In the genomic region with DNA sequence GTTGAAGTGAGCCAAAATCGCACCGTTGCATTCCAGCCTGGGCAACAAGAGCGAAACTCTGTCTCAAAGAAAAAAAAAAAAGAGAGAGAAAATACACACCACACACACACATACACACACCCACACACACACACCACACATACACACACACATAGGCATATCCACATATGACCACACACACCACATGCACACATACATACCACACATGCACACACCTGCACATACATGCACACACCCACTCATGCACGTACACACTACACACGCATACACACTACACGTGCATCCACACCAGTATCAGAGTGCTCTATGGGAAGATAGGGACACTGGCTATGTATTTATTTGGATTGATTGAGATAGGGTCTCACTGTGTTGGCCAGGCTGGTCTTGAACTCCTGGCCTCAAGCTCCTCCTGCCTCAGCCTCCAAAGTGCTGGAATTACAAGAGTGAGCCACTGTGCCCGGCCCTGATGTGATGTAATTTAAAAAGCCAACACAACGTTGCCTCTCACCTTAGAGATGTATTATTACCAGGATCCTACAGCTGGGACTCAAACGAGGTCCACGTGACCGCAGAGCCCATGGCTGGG, we compare ENCODE assay signal across 3 cellular contexts.
TF ChIP-seq lines count a peak whose summit lies in the region.

No MANE protein-coding gene starts in this region.

TF ChIP-seq in GM12891, 5 proteins besides CTCF, POLR2A, EP300 and RAD21:
- TF ChIP-seq POLR2AphosphoS5 (IDR thresholded peaks at IDR 0.05; ENCODE audit: low read depth, low read length) (no peak), SPI1 (IDR thresholded peaks at IDR 0.05; ENCODE audit: low read depth, low read length) (no peak), PAX5 (IDR thresholded peaks at IDR 0.05; ENCODE audit: insufficient read depth, low read length, severe bottlenecking) (no peak), POU2F2 (IDR thresholded peaks at IDR 0.05; ENCODE audit: low read depth, low read length) (no peak), TAF1 (IDR thresholded peaks at IDR 0.05; ENCODE audit: low read depth, low read length) (no peak)

TF ChIP-seq in IMR-90, 13 proteins besides CTCF, POLR2A, EP300 and RAD21:
- TF ChIP-seq CEBPB (IDR thresholded peaks at IDR 0.05; ENCODE audit: low read depth, low read length) (no peak), RCOR1 (IDR thresholded peaks at IDR 0.05; ENCODE audit: insufficient replicate concordance, low read length) (no peak), RFX5 (IDR thresholded peaks at IDR 0.05; ENCODE audit: low read depth, low read length) (no peak), FOS (IDR thresholded peaks at IDR 0.05; ENCODE audit: low read depth, low read length) (no peak), MXI1 (IDR thresholded peaks at IDR 0.05; ENCODE audit: borderline replicate concordance, low read depth, low read length) (no peak), MAFK (IDR thresholded peaks at IDR 0.05; ENCODE audit: low read depth, low read length) (no peak), BHLHE40 (IDR thresholded peaks at IDR 0.05; ENCODE audit: low read depth, low read length) (no peak), SMC3 (IDR thresholded peaks at IDR 0.05; ENCODE audit: low read depth, low read length) (no peak), USF2 (IDR thresholded peaks at IDR 0.05; ENCODE audit: low read depth, low read length) (no peak), NFE2L2 (IDR thresholded peaks at IDR 0.05; ENCODE audit: low read depth, low read length) (no peak), MAZ (IDR thresholded peaks at IDR 0.05; ENCODE audit: borderline replicate concordance, low read depth, low read length) (no peak), ELK1 (IDR thresholded peaks at IDR 0.05; ENCODE audit: borderline replicate concordance, low read depth, low read length) (no peak), CHD1 (IDR thresholded peaks at IDR 0.05; ENCODE audit: low read depth, low read length) (no peak)
TF ChIP-seq in IMR-90: peak in this region for 0.

TF ChIP-seq in K562, 482 proteins besides CTCF, POLR2A, EP300 and RAD21:
- TF ChIP-seq BCLAF1 (IDR thresholded peaks at IDR 0.05; ENCODE audit: borderline replicate concordance in 1 of 2, control insufficient read depth in 1 of 2, low read depth in 2 of 2, low read length in 1 of 2) (no peak), EGR1 (conservative IDR thresholded peaks at IDR 0.05) (0 out of 2 replicates have a peak, but pooled peaks have one; percentile 20), RERE (CRISPR knock-in tag; IDR thresholded peaks at IDR 0.05; ENCODE audit: borderline replicate concordance) (no peak), ZNF121 (CRISPR knock-in tag; conservative IDR thresholded peaks at IDR 0.05) (peak; percentile 87), ZNF830 (CRISPR knock-in tag; IDR thresholded peaks at IDR 0.05) (no peak), SLC30A9 (CRISPR knock-in tag; IDR thresholded peaks at IDR 0.05) (no peak), NFXL1 (CRISPR knock-in tag; IDR thresholded peaks at IDR 0.05) (no peak), HDAC1 (IDR thresholded peaks at IDR 0.05) (0 out of 4 replicates have a peak, but pooled peaks of 1 of the 2 experiments have one; percentile 19)
- TF ChIP-seq, protein P1, sequence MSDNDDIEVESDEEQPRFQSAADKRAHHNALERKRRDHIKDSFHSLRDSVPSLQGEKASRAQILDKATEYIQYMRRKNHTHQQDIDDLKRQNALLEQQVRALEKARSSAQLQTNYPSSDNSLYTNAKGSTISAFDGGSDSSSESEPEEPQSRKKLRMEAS (CRISPR knock-in tag; IDR thresholded peaks at IDR 0.05): peak; percentile 19; the same call in 1 of the 2 replicates
